1 cellular context compared by ENCODE assay signal in genomic region chr16:1414532-1415265, GRCh38.
TF ChIP-seq lines count a peak whose summit lies in the region.

Gene UNKL (minus strand): TSS chr16:1414704. CDS start chr16:1414691, 13 bp downstream.

TF ChIP-seq in HepG2, 621 proteins besides CTCF, POLR2A, EP300 and RAD21 (continued from another document):
- TF ChIP-seq RBFOX2 (IDR thresholded peaks at IDR 0.05; ENCODE audit: low read depth, low read length) (peak; percentile 39; the same call in 1 of the 2 replicates), ZBTB8A (CRISPR knock-in tag; IDR thresholded peaks at IDR 0.05; ENCODE audit: borderline replicate concordance, low read depth) (no peak), ZGPAT (CRISPR knock-in tag; IDR thresholded peaks at IDR 0.05) (0 out of 2 replicates have a peak, but pooled peaks have one; percentile 17), PPARG (CRISPR knock-in tag; conservative IDR thresholded peaks at IDR 0.05) (0 out of 2 replicates have a peak, but pooled peaks have one; percentile 30), ZZZ3 (CRISPR knock-in tag; IDR thresholded peaks at IDR 0.05; ENCODE audit: borderline replicate concordance) (no peak), AKAP8 (CRISPR knock-in tag; IDR thresholded peaks at IDR 0.05) (peak; percentile 20; the same call in 1 of the 2 replicates), ZNF20 (CRISPR knock-in tag; IDR thresholded peaks at IDR 0.05) (no peak), ZSCAN25 (CRISPR knock-in tag; IDR thresholded peaks at IDR 0.05) (peak; percentile 87), NR2F6 (IDR thresholded peaks at IDR 0.05) (0 out of 2 replicates have a peak, but pooled peaks have one; percentile 31), NR2F6 (CRISPR knock-in tag; IDR thresholded peaks at IDR 0.05) (0 out of 2 replicates have a peak, but pooled peaks have one; percentile 33), SALL1 (CRISPR knock-in tag; IDR thresholded peaks at IDR 0.05) (0 out of 2 replicates have a peak, but pooled peaks have one; percentile 25), ZBTB33 (CRISPR knock-in tag; IDR thresholded peaks at IDR 0.05) (no peak), NFE2L1 (CRISPR knock-in tag; IDR thresholded peaks at IDR 0.05; ENCODE audit: borderline replicate concordance) (no peak), ZBTB42 (CRISPR knock-in tag; IDR thresholded peaks at IDR 0.05) (no peak), ZNF260 (CRISPR knock-in tag; IDR thresholded peaks at IDR 0.05; ENCODE audit: borderline replicate concordance, low read depth) (no peak)
- TF ChIP-seq, protein P1, sequence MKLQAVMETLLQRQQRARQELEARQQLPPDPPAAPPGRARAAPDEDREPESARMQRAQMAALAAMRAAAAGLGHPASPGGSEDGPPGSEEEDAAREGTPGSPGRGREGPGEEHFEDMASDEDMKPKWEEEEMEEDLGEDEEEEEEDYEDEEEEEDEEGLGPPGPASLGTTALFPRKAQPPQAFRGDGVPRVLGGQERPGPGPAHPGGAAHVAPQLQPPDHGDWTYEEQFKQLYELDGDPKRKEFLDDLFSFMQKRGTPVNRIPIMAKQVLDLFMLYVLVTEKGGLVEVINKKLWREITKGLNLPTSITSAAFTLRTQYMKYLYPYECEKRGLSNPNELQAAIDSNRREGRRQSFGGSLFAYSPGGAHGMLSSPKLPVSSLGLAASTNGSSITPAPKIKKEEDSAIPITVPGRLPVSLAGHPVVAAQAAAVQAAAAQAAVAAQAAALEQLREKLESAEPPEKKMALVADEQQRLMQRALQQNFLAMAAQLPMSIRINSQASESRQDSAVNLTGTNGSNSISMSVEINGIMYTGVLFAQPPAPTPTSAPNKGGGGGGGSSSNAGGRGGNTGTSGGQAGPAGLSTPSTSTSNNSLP (IDR thresholded peaks at IDR 0.05; ENCODE audit: low read depth, low read length): no peak
- TF ChIP-seq, protein P2, sequence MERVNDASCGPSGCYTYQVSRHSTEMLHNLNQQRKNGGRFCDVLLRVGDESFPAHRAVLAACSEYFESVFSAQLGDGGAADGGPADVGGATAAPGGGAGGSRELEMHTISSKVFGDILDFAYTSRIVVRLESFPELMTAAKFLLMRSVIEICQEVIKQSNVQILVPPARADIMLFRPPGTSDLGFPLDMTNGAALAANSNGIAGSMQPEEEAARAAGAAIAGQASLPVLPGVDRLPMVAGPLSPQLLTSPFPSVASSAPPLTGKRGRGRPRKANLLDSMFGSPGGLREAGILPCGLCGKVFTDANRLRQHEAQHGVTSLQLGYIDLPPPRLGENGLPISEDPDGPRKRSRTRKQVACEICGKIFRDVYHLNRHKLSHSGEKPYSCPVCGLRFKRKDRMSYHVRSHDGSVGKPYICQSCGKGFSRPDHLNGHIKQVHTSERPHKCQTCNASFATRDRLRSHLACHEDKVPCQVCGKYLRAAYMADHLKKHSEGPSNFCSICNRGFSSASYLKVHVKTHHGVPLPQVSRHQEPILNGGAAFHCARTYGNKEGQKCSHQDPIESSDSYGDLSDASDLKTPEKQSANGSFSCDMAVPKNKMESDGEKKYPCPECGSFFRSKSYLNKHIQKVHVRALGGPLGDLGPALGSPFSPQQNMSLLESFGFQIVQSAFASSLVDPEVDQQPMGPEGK (CRISPR knock-in tag; IDR thresholded peaks at IDR 0.05): 0 out of 2 replicates have a peak, but pooled peaks have one; percentile 14
- TF ChIP-seq, protein P3, sequence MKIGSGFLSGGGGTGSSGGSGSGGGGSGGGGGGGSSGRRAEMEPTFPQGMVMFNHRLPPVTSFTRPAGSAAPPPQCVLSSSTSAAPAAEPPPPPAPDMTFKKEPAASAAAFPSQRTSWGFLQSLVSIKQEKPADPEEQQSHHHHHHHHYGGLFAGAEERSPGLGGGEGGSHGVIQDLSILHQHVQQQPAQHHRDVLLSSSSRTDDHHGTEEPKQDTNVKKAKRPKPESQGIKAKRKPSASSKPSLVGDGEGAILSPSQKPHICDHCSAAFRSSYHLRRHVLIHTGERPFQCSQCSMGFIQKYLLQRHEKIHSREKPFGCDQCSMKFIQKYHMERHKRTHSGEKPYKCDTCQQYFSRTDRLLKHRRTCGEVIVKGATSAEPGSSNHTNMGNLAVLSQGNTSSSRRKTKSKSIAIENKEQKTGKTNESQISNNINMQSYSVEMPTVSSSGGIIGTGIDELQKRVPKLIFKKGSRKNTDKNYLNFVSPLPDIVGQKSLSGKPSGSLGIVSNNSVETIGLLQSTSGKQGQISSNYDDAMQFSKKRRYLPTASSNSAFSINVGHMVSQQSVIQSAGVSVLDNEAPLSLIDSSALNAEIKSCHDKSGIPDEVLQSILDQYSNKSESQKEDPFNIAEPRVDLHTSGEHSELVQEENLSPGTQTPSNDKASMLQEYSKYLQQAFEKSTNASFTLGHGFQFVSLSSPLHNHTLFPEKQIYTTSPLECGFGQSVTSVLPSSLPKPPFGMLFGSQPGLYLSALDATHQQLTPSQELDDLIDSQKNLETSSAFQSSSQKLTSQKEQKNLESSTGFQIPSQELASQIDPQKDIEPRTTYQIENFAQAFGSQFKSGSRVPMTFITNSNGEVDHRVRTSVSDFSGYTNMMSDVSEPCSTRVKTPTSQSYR (CRISPR knock-in tag; IDR thresholded peaks at IDR 0.05; ENCODE audit: borderline replicate concordance): peak; percentile 36; the same call in 1 of the 2 replicates
- TF ChIP-seq, protein P4, sequence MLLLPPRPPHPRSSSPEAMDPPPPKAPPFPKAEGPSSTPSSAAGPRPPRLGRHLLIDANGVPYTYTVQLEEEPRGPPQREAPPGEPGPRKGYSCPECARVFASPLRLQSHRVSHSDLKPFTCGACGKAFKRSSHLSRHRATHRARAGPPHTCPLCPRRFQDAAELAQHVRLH (CRISPR knock-in tag; IDR thresholded peaks at IDR 0.05; ENCODE audit: borderline replicate concordance, low read depth): 0 out of 2 replicates have a peak, but pooled peaks have one; percentile 25
